Comparison of ENCODE assay signal across 20 cellular contexts in genomic region chr1:112389689-112390088, GRCh38. TPM values are rescaled to one million over a fixed set of nuclear protein-coding genes. Genes with fewer than 3 reads are reported as not detected.
DNase-seq lines count a peak whose midpoint lies in the region; ATAC-seq lines count a peak whose summit lies in the region.
"Had no signal": no experiment of that assay in that cellular context is flagged by ENCODE, and none has a peak within 500 bp of the region (broad histone marks: within the 10 kb centered on the region; RNA-seq: fewer than 3 reads in every experiment).

No MANE protein-coding gene starts in this region.

- peak; percentile 30 for DNase-seq in activated CD4-positive, alpha-beta memory T cell treated with anti-CD3 and anti-CD28 coated beads for 36 hours
- DNase-seq in activated CD4-positive, alpha-beta memory T cell treated with anti-CD3 and anti-CD28 coated beads, Interleukin-2, amount 10 ng/mL, durations not matched to agents 7 days and 5 days, result no peak
- peak; percentile 20 for DNase-seq in Daoy (ENCODE audit: low read depth)
- DNase-seq in dermis blood vessel endothelial cell, result peak; percentile 89
- DNase-seq in NCI-H128 (lab: John Stamatoyannopoulos, UW; ENCODE audit: unreplicated experiment), result no peak
- DNase-seq: activated B cell treated with CpG ODN at 0.5 μM for 24 hours; activated naive CD4-positive, alpha-beta T cell; cortex of kidney; naive thymus-derived CD4-positive, alpha-beta T cell; NCI-H1092; NCI-H526; SIG-M5 had no signal

- intact Hi-C loops in activated CD4-positive, alpha-beta memory T cell treated with anti-CD3 and anti-CD28 coated beads for 36 hours (cut with micrococcal nuclease), result loop anchor here (1.0 kb wide), 2 partner anchors 225 to 318 kb away; partner anchors contain the start of gene RHOC

- POLR2A ChIA-PET in activated CD4-positive, alpha-beta memory T cell treated with anti-CD3 and anti-CD28 coated beads for 36 hours (lab: Charles Lee), result interaction anchor here (2.9 kb wide), 1 partner anchor 77 kb away, joined by 9 read pairs; no protein-coding TSS in a partner anchor
- POLR2A ChIA-PET in activated CD4-positive, alpha-beta memory T cell treated with anti-CD3 and anti-CD28 coated beads, Interleukin-2, amount 10 ng/mL, durations not matched to agents 7 days and 5 days (lab: Charles Lee), result interaction anchor here (0.6 to 2.9 kb wide), 3 partner anchors 77 to 229 kb away, joined by 3 to 24 read pairs (median 5); partner anchors contain the start of genes CAPZA1 and ST7L

- H3K9me3 Mint-ChIP-seq in activated CD4-positive, alpha-beta memory T cell treated with anti-CD3 and anti-CD28 coated beads for 36 hours, result no peaks in the 10 kb centered on the region
- H3K9me3 Mint-ChIP-seq in activated CD4-positive, alpha-beta memory T cell treated with anti-CD3 and anti-CD28 coated beads, Interleukin-2, amount 10 ng/mL, durations not matched to agents 7 days and 5 days, result no peaks in the 10 kb centered on the region
- H3K9me3 Mint-ChIP-seq: activated B cell treated with CpG ODN at 0.5 μM for 24 hours; naive thymus-derived CD4-positive, alpha-beta T cell had no signal

- peaks cover 17% of the 10 kb centered on the region for H3K27me3 Mint-ChIP-seq in activated CD4-positive, alpha-beta memory T cell treated with anti-CD3 and anti-CD28 coated beads for 36 hours
- peaks cover 11% of the 10 kb centered on the region for H3K27me3 Mint-ChIP-seq in activated CD4-positive, alpha-beta memory T cell treated with anti-CD3 and anti-CD28 coated beads, Interleukin-2, amount 10 ng/mL, durations not matched to agents 7 days and 5 days

- H3K27ac Mint-ChIP-seq in activated CD4-positive, alpha-beta memory T cell treated with anti-CD3 and anti-CD28 coated beads for 36 hours, result no peak overlapping the region
- no peak overlapping the region for H3K27ac Mint-ChIP-seq in activated CD4-positive, alpha-beta memory T cell treated with anti-CD3 and anti-CD28 coated beads, Interleukin-2, amount 10 ng/mL, durations not matched to agents 7 days and 5 days
- H3K27ac Mint-ChIP-seq: naive thymus-derived CD4-positive, alpha-beta T cell had no signal

- no peaks in the 10 kb centered on the region for H3K36me3 Mint-ChIP-seq in activated CD4-positive, alpha-beta memory T cell treated with anti-CD3 and anti-CD28 coated beads for 36 hours
- H3K36me3 Mint-ChIP-seq in activated CD4-positive, alpha-beta memory T cell treated with anti-CD3 and anti-CD28 coated beads, Interleukin-2, amount 10 ng/mL, durations not matched to agents 7 days and 5 days (ENCODE audit: low read depth), result no peaks in the 10 kb centered on the region
- H3K36me3 Mint-ChIP-seq: naive thymus-derived CD4-positive, alpha-beta T cell had no signal

- ATAC-seq in GM18861 (IDR thresholded peaks at IDR 0.05; ENCODE audit: unreplicated experiment) (no peak), HG02870 (IDR thresholded peaks at IDR 0.05; ENCODE audit: unreplicated experiment) (no peak)
- ATAC-seq: naive thymus-derived CD4-positive, alpha-beta T cell had no signal

- H3K27ac ChIP-seq in muscle layer of duodenum (ENCODE audit: low read length), result peak overlapping the region; percentile 5
- H3K27ac ChIP-seq: C4-2B, epithelial cell of prostate, KMS-11 had no signal

- H3K4me3 Mint-ChIP-seq in activated CD4-positive, alpha-beta memory T cell treated with anti-CD3 and anti-CD28 coated beads for 36 hours, result no peak overlapping the region
- no peak overlapping the region for H3K4me3 Mint-ChIP-seq in activated CD4-positive, alpha-beta memory T cell treated with anti-CD3 and anti-CD28 coated beads, Interleukin-2, amount 10 ng/mL, durations not matched to agents 7 days and 5 days
- H3K4me3 Mint-ChIP-seq: activated B cell treated with CpG ODN at 0.5 μM for 24 hours; naive thymus-derived CD4-positive, alpha-beta T cell had no signal

- CTCF ChIA-PET in activated CD4-positive, alpha-beta memory T cell treated with anti-CD3 and anti-CD28 coated beads for 36 hours (lab: Charles Lee), result interaction anchor here (0.7 to 7.6 kb wide), 9 partner anchors 8 to 327 kb away, joined by 3 to 203 read pairs (median 9); partner anchors contain the start of genes PPM1J and RHOC
- CTCF ChIA-PET in activated CD4-positive, alpha-beta memory T cell treated with anti-CD3 and anti-CD28 coated beads, Interleukin-2, amount 10 ng/mL, durations not matched to agents 7 days and 5 days (lab: Charles Lee), result interaction anchor here (1.1 to 10.1 kb wide), 9 partner anchors 8 to 415 kb away, joined by 3 to 163 read pairs (median 4); no protein-coding TSS in a partner anchor

- H3K4me3 ChIP-seq in muscle layer of duodenum (ENCODE audit: low read depth in 1 of 2, low read length in 2 of 2), result no peak overlapping the region
- H3K4me3 ChIP-seq: smooth muscle cell had no signal

- H3K4me1 Mint-ChIP-seq in activated CD4-positive, alpha-beta memory T cell treated with anti-CD3 and anti-CD28 coated beads for 36 hours (ENCODE audit: low read depth), result peaks cover 25% of the 10 kb centered on the region
- peaks cover 34% of the 10 kb centered on the region for H3K4me1 Mint-ChIP-seq in activated CD4-positive, alpha-beta memory T cell treated with anti-CD3 and anti-CD28 coated beads, Interleukin-2, amount 10 ng/mL, durations not matched to agents 7 days and 5 days

- H3K36me3 ChIP-seq in muscle layer of duodenum (ENCODE audit: control insufficient read depth in 1 of 2, insufficient read depth in 2 of 2, low read length in 2 of 2), result no peaks in the 10 kb centered on the region
- H3K36me3 ChIP-seq: transverse colon had no signal

- H3K4me1 ChIP-seq in muscle layer of duodenum (ENCODE audit: control insufficient read depth in 1 of 2, insufficient read depth in 2 of 2, low read length in 2 of 2), result peaks cover 16 to 17% of the 10 kb centered on the region in 2 donors

- H3K27me3 ChIP-seq in muscle layer of duodenum (ENCODE audit: low read depth, low read length), result no peaks in the 10 kb centered on the region
- H3K27me3 ChIP-seq: transverse colon had no signal

- H3K9me3 ChIP-seq in muscle layer of duodenum (ENCODE audit: control insufficient read depth in 1 of 2, low read length in 2 of 2), result no peaks in the 10 kb centered on the region
- H3K9me3 ChIP-seq: transverse colon had no signal

RNA-seq across cellular contexts. Expression of gene CTTNBP2NL, which starts 6.3 kb away (rescaled TPM):
- 1 to 10 TPM; 5.4 to 5.9 TPM for total RNA-seq in activated CD4-positive, alpha-beta memory T cell treated with anti-CD3 and anti-CD28 coated beads for 36 hours
- 1 to 10 TPM; 3.4 to 3.6 TPM for total RNA-seq in activated CD4-positive, alpha-beta memory T cell treated with anti-CD3 and anti-CD28 coated beads, Interleukin-2, amount 10 ng/mL, durations not matched to agents 7 days and 5 days
- total RNA-seq in Daoy (2014; rRNA removed; shearing (Covaris generic)), result 9.3 and 11.1 TPM in 2 replicates
- 23.8 and 28.0 TPM in 2 replicates for total RNA-seq in dermis blood vessel endothelial cell

Comparison
In these comparisons a context has a peak if more than half of its experiments do, and no peak if none do; other contexts are left out.
1. DNase-seq: peak in activated CD4-positive, alpha-beta memory T cell treated with anti-CD3 and anti-CD28 coated beads for 36 hours (single experiment), Daoy (single experiment) and dermis blood vessel endothelial cell (single experiment); none in activated CD4-positive, alpha-beta memory T cell treated with anti-CD3 and anti-CD28 coated beads, Interleukin-2, amount 10 ng/mL, durations not matched to agents 7 days and 5 days (single experiment) and NCI-H128 (single experiment).